26 cellular contexts compared by ENCODE assay signal in genomic region chr5:54556136-54556535, GRCh38.
"Had no signal": no experiment of that assay in that cellular context is flagged by ENCODE, and none has a peak within 500 bp of the region (broad histone marks: within the 10 kb centered on the region; RNA-seq: fewer than 3 reads in every experiment).

No MANE protein-coding gene starts in this region.

- H3K9me3 ChIP-seq: gastroesophageal sphincter, ovary, prostate gland, sigmoid colon, suprapubic skin, tibial artery had no signal

- H3K4me1 ChIP-seq: gastroesophageal sphincter, prostate gland, sigmoid colon, suprapubic skin had no signal

- H3K4me2 ChIP-seq: hepatocyte had no signal

- H3K27ac ChIP-seq: gastroesophageal sphincter, hepatocyte, ovary, prostate gland, sigmoid colon, suprapubic skin, tibial artery had no signal

- H2AFZ ChIP-seq: hepatocyte had no signal

- FAIRE-seq: bronchial epithelial cell, colon, endometrium, keratinocyte had no signal

- H3K4me3 ChIP-seq: gastroesophageal sphincter, hepatocyte, ovary, prostate gland, sigmoid colon, suprapubic skin, tibial artery had no signal

- H3K36me3 ChIP-seq: gastroesophageal sphincter, ovary, prostate gland, sigmoid colon, suprapubic skin had no signal

- DNase-seq: activated CD4-positive, alpha-beta memory T cell treated with anti-CD3 and anti-CD28 coated beads for 36 hours; activated CD4-positive, alpha-beta T cell treated with anti-CD3 and anti-CD28 coated beads for 48 hours; activated CD8-positive, alpha-beta memory T cell treated with anti-CD3 and anti-CD28 coated beads, Interleukin-2, amount 50 U/mL, for 4 hours; activated effector memory CD4-positive, alpha-beta T cell treated with anti-CD3 and anti-CD28 coated beads, Interleukin-2, amount 50 U/mL, for 16 hours; activated naive CD4-positive, alpha-beta T cell treated with anti-CD3 and anti-CD28 coated beads for 36 hours; activated T-cell treated with anti-CD3 and anti-CD28 coated beads, Interleukin-2, amount 50 U/mL, for 1 hour; amniotic stem cell; effector CD8-positive, alpha-beta T cell; left cardiac atrium; mammary epithelial cell; naive B cell; ovary; sigmoid colon; stimulated activated CD4-positive, alpha-beta T cell treated with anti-CD3 and anti-CD28 coated beads, Interleukin-15, amount 100 ng/mL, for 24 hours; stimulated activated CD4-positive, alpha-beta T cell treated with anti-CD3 and anti-CD28 coated beads, Interleukin-2, amount 100 ng/mL, for 24 hours; stimulated activated naive CD4-positive, alpha-beta T cell; T-cell; tibial artery had no signal

- H3K27me3 ChIP-seq: gastroesophageal sphincter, hepatocyte, ovary, sigmoid colon, suprapubic skin, tibial artery had no signal

- H3K79me2 ChIP-seq: hepatocyte had no signal
